ENCODE assay signal across 16 cellular contexts in the genomic region with DNA sequence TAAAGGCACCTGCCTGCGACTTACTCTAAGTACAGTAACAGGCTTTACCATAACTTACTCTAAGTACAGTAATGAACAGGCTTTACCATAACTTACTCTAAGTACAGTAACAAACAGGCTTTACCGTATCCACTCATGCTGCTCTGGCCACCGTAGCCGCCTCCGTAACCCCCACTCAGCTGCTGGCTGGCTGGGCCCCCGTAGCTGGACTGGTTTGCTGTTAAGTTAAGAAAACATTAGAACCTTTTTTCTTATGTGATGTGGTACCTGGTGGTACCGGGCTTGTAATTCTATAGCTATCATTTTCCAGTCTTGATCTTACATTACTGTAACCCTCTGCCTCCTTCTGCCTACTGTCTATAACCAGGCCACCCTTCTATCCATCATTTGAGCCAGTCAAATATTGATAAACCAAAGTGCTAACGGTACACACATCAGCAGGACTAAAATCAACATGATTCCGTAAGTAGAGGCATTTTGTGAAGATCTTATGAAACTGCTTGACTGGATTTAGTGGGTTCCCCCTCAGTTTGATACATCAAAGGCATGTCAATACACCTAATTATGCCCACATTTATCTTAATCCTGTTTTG. TPM values are rescaled to one million over a fixed set of nuclear protein-coding genes. Genes with fewer than 3 reads are reported as not detected.
DNase-seq lines count a peak whose midpoint lies in the region; ATAC-seq and TF ChIP-seq lines count a peak whose summit lies in the region.
"Had no signal": no experiment of that assay in that cellular context is flagged by ENCODE, and none has a peak within 500 bp of the region (broad histone marks: within the 10 kb centered on the region; RNA-seq: fewer than 3 reads in every experiment).

No MANE protein-coding gene starts in this region.

- CTCF ChIA-PET in Panc1 (lab: Charles Lee), result no interaction called here

- DNase-seq in activated CD4-positive, alpha-beta T cell treated with anti-CD3 and anti-CD28 coated beads, Interleukin-2, amount 10 ng/mL, durations not matched to agents 24 days and 14 days, result no peak
- DNase-seq in activated CD4-positive, alpha-beta T cell treated with anti-CD3 and anti-CD28 coated beads, Interleukin-2, amount 50 U/mL, for 4 hours, result no peak
- no peak for DNase-seq in Panc1 (ENCODE audit: low read depth, low spot score)
- no peak for DNase-seq in endothelial cell (ENCODE audit: low spot score)
- no peak for DNase-seq in smooth muscle cell (lab: John Stamatoyannopoulos, UW; ENCODE audit: unreplicated experiment)
- no peak for DNase-seq in kidney tubule cell (ENCODE audit: low spot score)
- no peak for DNase-seq in occipital lobe (lab: John Stamatoyannopoulos, UW)
- no peak for DNase-seq in NCI-H2196 (lab: John Stamatoyannopoulos, UW; ENCODE audit: unreplicated experiment)
- DNase-seq: activated CD4-positive, alpha-beta T cell treated with anti-CD3 and anti-CD28 coated beads for 1 hour; adrenal gland; heart left ventricle; left cardiac atrium; NCI-H1105; NCI-H226; SW 1271 had no signal

- BruUV-seq in Panc1 (replicated peaks; lab: Mats Ljungman, UMichigan), result no TSS peak

- H3K27ac Mint-ChIP-seq in activated CD4-positive, alpha-beta T cell treated with anti-CD3 and anti-CD28 coated beads, Interleukin-2, amount 10 ng/mL, durations not matched to agents 24 days and 14 days, result peak overlapping the region; percentile 2
- H3K27ac Mint-ChIP-seq in endothelial cell (ENCODE audit: unreplicated experiment), result peak overlapping the region; percentile 33

- peaks cover 81% of the 10 kb centered on the region for H3F3A ChIP-seq in smooth muscle cell (ENCODE audit: low read depth)

- no peaks in the 10 kb centered on the region for H3K9me3 Mint-ChIP-seq in activated CD4-positive, alpha-beta T cell treated with anti-CD3 and anti-CD28 coated beads, Interleukin-2, amount 10 ng/mL, durations not matched to agents 24 days and 14 days
- no peaks in the 10 kb centered on the region for H3K9me3 Mint-ChIP-seq in endothelial cell (ENCODE audit: unreplicated experiment)
- H3K9me3 Mint-ChIP-seq: nephron had no signal

- in situ Hi-C loops in Panc1 (cut with HindIII; ENCODE audit: low pct_unique_long_range_greater_than_20kb, low sequenced_read_pairs), result no loop called here

- H2AFZ ChIP-seq in smooth muscle cell (ENCODE audit: low read depth), result no peak overlapping the region

- H3K27ac ChIP-seq in Panc1 (ENCODE audit: low read length) (peak overlapping the region; percentile 51), smooth muscle cell (ENCODE audit: low read depth) (peak overlapping the region; percentile 88)

- peaks cover 81% of the 10 kb centered on the region for H3K36me3 Mint-ChIP-seq in activated CD4-positive, alpha-beta T cell treated with anti-CD3 and anti-CD28 coated beads, Interleukin-2, amount 10 ng/mL, durations not matched to agents 24 days and 14 days (ENCODE audit: low read depth)
- H3K36me3 Mint-ChIP-seq in endothelial cell (ENCODE audit: low read depth, unreplicated experiment), result peaks cover 74% of the 10 kb centered on the region

- H3K27me3 ChIP-seq in Panc1 (ENCODE audit: control insufficient read depth, insufficient read depth, low read length), result no peaks in the 10 kb centered on the region
- H3K27me3 ChIP-seq in smooth muscle cell (ENCODE audit: low read depth), result no peaks in the 10 kb centered on the region
- H3K27me3 ChIP-seq: adrenal gland, heart left ventricle had no signal

- intact Hi-C loops in activated CD4-positive, alpha-beta T cell treated with anti-CD3 and anti-CD28 coated beads, Interleukin-2, amount 10 ng/mL, durations not matched to agents 24 days and 14 days (cut with micrococcal nuclease), result no loop called here
- intact Hi-C loops in Panc1 (cut with micrococcal nuclease; ENCODE audit: unreplicated experiment), result no loop called here

- H3K27me3 Mint-ChIP-seq in activated CD4-positive, alpha-beta T cell treated with anti-CD3 and anti-CD28 coated beads, Interleukin-2, amount 10 ng/mL, durations not matched to agents 24 days and 14 days, result no peaks in the 10 kb centered on the region
- H3K27me3 Mint-ChIP-seq in endothelial cell (ENCODE audit: unreplicated experiment), result peaks cover 14% of the 10 kb centered on the region

- H3K4me3 Mint-ChIP-seq in activated CD4-positive, alpha-beta T cell treated with anti-CD3 and anti-CD28 coated beads, Interleukin-2, amount 10 ng/mL, durations not matched to agents 24 days and 14 days, result no peak overlapping the region
- H3K4me3 Mint-ChIP-seq in endothelial cell (ENCODE audit: unreplicated experiment), result peak overlapping the region; percentile 74
- H3K4me3 Mint-ChIP-seq: nephron had no signal

- H4K20me1 ChIP-seq in smooth muscle cell (ENCODE audit: low read depth), result peaks cover 98% of the 10 kb centered on the region

- no peak overlapping the region for H3K4me2 ChIP-seq in smooth muscle cell

- H3K4me3 ChIP-seq in Panc1 (ENCODE audit: low read depth in 2 of 2, low read length in 2 of 2) (no peak overlapping the region), smooth muscle cell (no peak overlapping the region)
- H3K4me3 ChIP-seq: adrenal gland, heart left ventricle had no signal

- H3K9ac ChIP-seq in smooth muscle cell (ENCODE audit: low read depth), result no peak overlapping the region

- H3K9me3 ChIP-seq in Panc1 (ENCODE audit: control insufficient read depth, insufficient read depth, low read depth, low read length) (no peaks in the 10 kb centered on the region), smooth muscle cell (replicated peaks; ENCODE audit: low read depth) (no peaks in the 10 kb centered on the region)
- H3K9me3 ChIP-seq: adrenal gland, heart left ventricle had no signal

- WGBS in smooth muscle cell (ENCODE audit: low lambda C conversion rate), result 93% methylated on average over 9 of the region's 9 CpGs

- peaks cover 86% of the 10 kb centered on the region for H3K4me1 ChIP-seq in Panc1 (ENCODE audit: control insufficient read depth, insufficient read depth, low read length)
- peaks cover 27% of the 10 kb centered on the region for H3K4me1 ChIP-seq in smooth muscle cell (ENCODE audit: low read depth)

- TF ChIP-seq CTCF in Panc1 (IDR thresholded peaks at IDR 0.05) (no peak), endothelial cell (IDR thresholded peaks at IDR 0.05; ENCODE audit: unreplicated experiment) (no peak), smooth muscle cell (IDR thresholded peaks at IDR 0.05; ENCODE audit: borderline replicate concordance, insufficient read depth, poor library complexity, severe bottlenecking) (no peak)

- POLR2A ChIA-PET in Panc1 (lab: Charles Lee), result interaction anchor here (0.6 kb wide), 1 partner anchor 16 kb away, joined by 3 read pairs; no protein-coding TSS in a partner anchor

- H3K36me3 ChIP-seq in Panc1 (ENCODE audit: control insufficient read depth, insufficient read depth, low read length) (peaks cover 80% of the 10 kb centered on the region), smooth muscle cell (ENCODE audit: low read depth) (peaks cover 58% of the 10 kb centered on the region)

- ATAC-seq in Panc1, result no peak
- ATAC-seq: heart left ventricle, left cardiac atrium had no signal

- peaks cover 81% of the 10 kb centered on the region for H3K79me2 ChIP-seq in smooth muscle cell (ENCODE audit: low read depth)

- peaks cover 52% of the 10 kb centered on the region for H3K4me1 Mint-ChIP-seq in activated CD4-positive, alpha-beta T cell treated with anti-CD3 and anti-CD28 coated beads, Interleukin-2, amount 10 ng/mL, durations not matched to agents 24 days and 14 days
- H3K4me1 Mint-ChIP-seq in endothelial cell (ENCODE audit: unreplicated experiment), result peaks cover 50% of the 10 kb centered on the region

RNA-seq across cellular contexts. Expression of a gene that starts 7.4 kb away (rescaled TPM):
- total RNA-seq in activated CD4-positive, alpha-beta T cell treated with anti-CD3 and anti-CD28 coated beads, Interleukin-2, amount 10 ng/mL, durations not matched to agents 24 days and 14 days, result 952 and 964 TPM in 2 replicates
- 587 TPM for total RNA-seq in Panc1 (2021; ENCODE audit: unreplicated experiment)
- 477 TPM for polyA plus RNA-seq in Panc1 (2012; ENCODE audit: insufficient read length)
- 852 TPM for total RNA-seq in endothelial cell (ENCODE audit: unreplicated experiment)
- 384 and 421 TPM in 2 replicates for total RNA-seq in smooth muscle cell
- 60.9 and 95.9 TPM in 2 replicates for polyA plus RNA-seq in smooth muscle cell
- total RNA-seq in occipital lobe, result 755 TPM
